Comparison of ENCODE assay signal across 9 cellular contexts in genomic region chr15:30191639-30192038, GRCh38. TPM values are rescaled to one million over a fixed set of nuclear protein-coding genes. Genes with fewer than 3 reads are reported as not detected.
DNase-seq lines count a peak whose midpoint lies in the region; ATAC-seq and TF ChIP-seq lines count a peak whose summit lies in the region.
"Not testable (repeated sequence)": the region's sequence is repeated elsewhere in the genome, so short reads cannot be mapped to it uniquely, and the experiment has no call there.
"Had no signal": no experiment of that assay in that cellular context is flagged by ENCODE, and none has a peak within 500 bp of the region (broad histone marks: within the 10 kb centered on the region; RNA-seq: fewer than 3 reads in every experiment).

No MANE protein-coding gene starts in this region.

- H3K9ac ChIP-seq in HUES64 (ENCODE audit: low read depth, low read length) = not testable (repeated sequence)

- 1% methylated on average over 8 of the region's 37 CpGs for WGBS in HUES64
- WGBS in body of pancreas, 2 donors = 0% methylated on average over 8 of the region's 37 CpGs; no CpG with 5 or more reads in 1 of the 2 donors

- H3K4me1 ChIP-seq in HUES64 (ENCODE audit: insufficient read depth, low read length); body of pancreas: not testable (repeated sequence)

- H3K27me3 Mint-ChIP-seq in activated CD4-positive, alpha-beta T cell treated with anti-CD3 and anti-CD28 coated beads, Interleukin-2, amount 10 ng/mL, durations not matched to agents 24 days and 14 days; activated T-cell treated with anti-CD3 and anti-CD28 coated beads, Interleukin-2, amount 50 U/mL, for 4 hours (ENCODE audit: low read depth); glutamatergic neuron (ENCODE audit: unreplicated experiment); osteocyte (ENCODE audit: unreplicated experiment): not testable (repeated sequence)
- peaks cover 12% of the 10 kb centered on the region for H3K27me3 Mint-ChIP-seq in mesothelial cell of epicardium (ENCODE audit: low read depth)

- H3K9me3 Mint-ChIP-seq in activated CD4-positive, alpha-beta T cell treated with anti-CD3 and anti-CD28 coated beads, Interleukin-2, amount 10 ng/mL, durations not matched to agents 24 days and 14 days; activated T-cell treated with anti-CD3 and anti-CD28 coated beads, Interleukin-2, amount 50 U/mL, for 4 hours; glutamatergic neuron (ENCODE audit: unreplicated experiment); mesothelial cell of epicardium; osteocyte (ENCODE audit: unreplicated experiment): not testable (repeated sequence)

- TF ChIP-seq POLR2A in body of pancreas (IDR thresholded peaks at IDR 0.05) = not testable (repeated sequence)

- ATAC-seq in activated T-cell treated with anti-CD3 and anti-CD28 coated beads, Interleukin-2, amount 50 U/mL, for 4 hours = peak in 1 of 2 donors; percentile 6
- ATAC-seq in body of pancreas = peak; percentile 26

- H3K4me1 Mint-ChIP-seq in activated CD4-positive, alpha-beta T cell treated with anti-CD3 and anti-CD28 coated beads, Interleukin-2, amount 10 ng/mL, durations not matched to agents 24 days and 14 days; activated T-cell treated with anti-CD3 and anti-CD28 coated beads, Interleukin-2, amount 50 U/mL, for 4 hours (ENCODE audit: low read depth); glutamatergic neuron (ENCODE audit: low read depth, unreplicated experiment); mesothelial cell of epicardium; osteocyte (ENCODE audit: unreplicated experiment): not testable (repeated sequence)

- not testable (repeated sequence) for H3K36me3 Mint-ChIP-seq in activated CD4-positive, alpha-beta T cell treated with anti-CD3 and anti-CD28 coated beads, Interleukin-2, amount 10 ng/mL, durations not matched to agents 24 days and 14 days (ENCODE audit: low read depth); activated T-cell treated with anti-CD3 and anti-CD28 coated beads, Interleukin-2, amount 50 U/mL, for 4 hours (ENCODE audit: insufficient read depth); glutamatergic neuron (ENCODE audit: unreplicated experiment); mesothelial cell of epicardium; osteocyte (ENCODE audit: unreplicated experiment)

- H3K27ac ChIP-seq in HUES64 (ENCODE audit: low read depth, low read length); body of pancreas: not testable (repeated sequence)

- peak overlapping the region; percentile 21 for H3K4me3 Mint-ChIP-seq in activated CD4-positive, alpha-beta T cell treated with anti-CD3 and anti-CD28 coated beads, Interleukin-2, amount 10 ng/mL, durations not matched to agents 24 days and 14 days
- H3K4me3 Mint-ChIP-seq in activated T-cell treated with anti-CD3 and anti-CD28 coated beads, Interleukin-2, amount 50 U/mL, for 4 hours = peak overlapping the region; percentile 59
- H3K4me3 Mint-ChIP-seq in glutamatergic neuron (ENCODE audit: unreplicated experiment) (peak overlapping the region; percentile 55), mesothelial cell of epicardium (peak overlapping the region; percentile 50), osteocyte (ENCODE audit: unreplicated experiment) (peak overlapping the region; percentile 35)

- intact Hi-C loops in activated CD4-positive, alpha-beta T cell treated with anti-CD3 and anti-CD28 coated beads, Interleukin-2, amount 10 ng/mL, durations not matched to agents 24 days and 14 days (cut with micrococcal nuclease); body of pancreas (cut with DNase I): not testable (repeated sequence)

- DNase-seq in activated CD4-positive, alpha-beta T cell treated with anti-CD3 and anti-CD28 coated beads, Interleukin-2, amount 10 ng/mL, durations not matched to agents 24 days and 14 days; activated T-cell treated with anti-CD3 and anti-CD28 coated beads, Interleukin-2, amount 50 U/mL, for 4 hours; body of pancreas; glutamatergic neuron; mesothelial cell of epicardium (ENCODE audit: low spot score in 2 of 2, unreplicated experiment in 2 of 2); osteocyte (ENCODE audit: extremely low spot score, unreplicated experiment): not testable (repeated sequence)

- H3K27me3 ChIP-seq in HUES64 (ENCODE audit: insufficient read depth, low read length) = peaks cover 19% of the 10 kb centered on the region
- H3K27me3 ChIP-seq in body of pancreas = not testable (repeated sequence)

- H3K36me3 ChIP-seq in HUES64 (ENCODE audit: insufficient read depth, low read length); body of pancreas (replicated peaks in 1 of 2; ENCODE audit: insufficient read depth in 1 of 2, low read depth in 2 of 2): not testable (repeated sequence)

- H3K4me3 ChIP-seq in HUES64 (ENCODE audit: low read length) = 0 out of 2 replicates have a peak overlapping the region, but pooled peaks have one; percentile 19
- not testable (repeated sequence) for H3K4me3 ChIP-seq in body of pancreas

- not testable (repeated sequence) for H3K27ac Mint-ChIP-seq in activated CD4-positive, alpha-beta T cell treated with anti-CD3 and anti-CD28 coated beads, Interleukin-2, amount 10 ng/mL, durations not matched to agents 24 days and 14 days; glutamatergic neuron (ENCODE audit: unreplicated experiment); mesothelial cell of epicardium; osteocyte (ENCODE audit: unreplicated experiment)

- H3K9me3 ChIP-seq in HUES64 (ENCODE audit: insufficient read depth, low read depth, low read length); body of pancreas: not testable (repeated sequence)

- not testable (repeated sequence) for TF ChIP-seq CTCF in body of pancreas (IDR thresholded peaks at IDR 0.05); glutamatergic neuron (IDR thresholded peaks at IDR 0.05; ENCODE audit: partially characterized antibody, unreplicated experiment); mesothelial cell of epicardium (IDR thresholded peaks at IDR 0.05; ENCODE audit: unreplicated experiment); osteocyte (IDR thresholded peaks at IDR 0.05)

RNA-seq across cellular contexts. Expression of gene GOLGA8T, which starts 56.8 kb away (rescaled TPM):
- polyA plus RNA-seq in HUES64 (2013, experiment 1 of 2) = 0.15 TPM
- polyA plus RNA-seq in HUES64 (2013, experiment 2 of 2) = not detected
- total RNA-seq in activated CD4-positive, alpha-beta T cell treated with anti-CD3 and anti-CD28 coated beads, Interleukin-2, amount 10 ng/mL, durations not matched to agents 24 days and 14 days = not detected in 2 replicates
- total RNA-seq in activated T-cell treated with anti-CD3 and anti-CD28 coated beads, Interleukin-2, amount 50 U/mL, for 4 hours = not detected
- total RNA-seq in body of pancreas (under 1 TPM in 1 of 2 donors, not detected in 1; 0.26 TPM), glutamatergic neuron (ENCODE audit: unreplicated experiment) (not detected), mesothelial cell of epicardium (0.51 to 0.56 TPM in 2 of 3 replicates, not detected in the other), osteocyte (0.94 TPM in 1 of 2 replicates, not detected in the other)
- total RNA-seq: G401, K562 had no signal
- polyA plus RNA-seq: K562 had no signal
